18 cellular contexts compared by ENCODE assay signal in the genomic region with DNA sequence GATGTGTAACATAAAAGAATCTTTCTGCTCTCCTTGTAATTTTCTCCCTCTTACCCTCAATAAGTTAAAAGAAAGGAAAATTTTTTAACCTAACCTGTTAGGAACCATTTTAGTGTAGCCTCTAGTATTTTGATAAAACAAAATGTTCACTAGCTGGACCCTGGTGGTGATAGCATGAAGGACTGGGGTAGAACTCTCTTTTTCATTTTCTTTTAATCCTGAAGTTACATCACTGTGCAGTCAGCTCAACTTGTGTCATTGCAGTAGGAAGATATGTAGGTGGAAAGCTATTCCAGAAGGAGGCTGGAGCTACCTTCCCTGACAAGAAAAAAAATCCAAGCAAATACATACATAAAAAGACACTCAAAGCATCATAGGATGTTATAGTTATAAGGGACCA. TPM values are rescaled to one million over a fixed set of nuclear protein-coding genes. Genes with fewer than 3 reads are reported as not detected.
DNase-seq lines count a peak whose midpoint lies in the region; ATAC-seq and TF ChIP-seq lines count a peak whose summit lies in the region.
"Had no signal": no experiment of that assay in that cellular context is flagged by ENCODE, and none has a peak within 500 bp of the region (broad histone marks: within the 10 kb centered on the region; RNA-seq: fewer than 3 reads in every experiment).

No MANE protein-coding gene starts in this region.

- H3K27me3 ChIP-seq in left ventricle myocardium inferior (ENCODE audit: low read depth): no peaks in the 10 kb centered on the region
- H3K27me3 ChIP-seq in right cardiac atrium (ENCODE audit: control insufficient read depth, insufficient read depth): no peaks in the 10 kb centered on the region
- no peaks in the 10 kb centered on the region for H3K27me3 ChIP-seq in esophagus muscularis mucosa
- H3K27me3 ChIP-seq: spleen had no signal

- peak overlapping the region; percentile 53 for H3K4me3 ChIP-seq in left ventricle myocardium inferior
- H3K4me3 ChIP-seq in right cardiac atrium (ENCODE audit: low read length): no peak overlapping the region
- H3K4me3 ChIP-seq in esophagus muscularis mucosa: no peak overlapping the region
- H3K4me3 ChIP-seq: spleen had no signal

- H3K27me3 Mint-ChIP-seq in type B pancreatic cell: no peaks in the 10 kb centered on the region
- H3K27me3 Mint-ChIP-seq: activated naive CD8-positive, alpha-beta T cell treated with anti-CD3 and anti-CD28 coated beads, Interleukin-2, amount 10 ng/mL, durations not matched to agents 7 days and 5 days had no signal

- H3K4me1 ChIP-seq in left ventricle myocardium inferior (peaks cover 89% of the 10 kb centered on the region), right cardiac atrium (ENCODE audit: control insufficient read depth, insufficient read depth, low read length) (peaks cover 4% of the 10 kb centered on the region), esophagus muscularis mucosa (peaks cover 77 to 93% (median 93%) of the 10 kb centered on the region in 4 donors)

- no peak for ATAC-seq in right cardiac atrium
- ATAC-seq: stimulated activated memory B cell treated with anti-CD40 and anti-IgM and Interleukin-4, amounts not matched to agents 10 μg/mL and 1 μg/mL and 100 μg/mL, for 72 hours had no signal

- H3K27ac ChIP-seq in left ventricle myocardium inferior (replicated peaks) (peak overlapping the region; percentile 83), right cardiac atrium (ENCODE audit: low read length) (no peak overlapping the region), esophagus muscularis mucosa (replicated peaks in 1 of 4) (peak overlapping the region; percentile 57 to 74 (median 58))

- H3K36me3 ChIP-seq in left ventricle myocardium inferior (no peaks in the 10 kb centered on the region), esophagus muscularis mucosa (no peaks in the 10 kb centered on the region)
- H3K36me3 ChIP-seq: spleen had no signal

- no peak overlapping the region for H3K27ac Mint-ChIP-seq in type B pancreatic cell
- H3K27ac Mint-ChIP-seq: activated naive CD8-positive, alpha-beta T cell treated with anti-CD3 and anti-CD28 coated beads, Interleukin-2, amount 10 ng/mL, durations not matched to agents 7 days and 5 days; HFFc6; stimulated activated memory B cell treated with anti-CD40 and anti-IgM and Interleukin-4, amounts not matched to agents 10 μg/mL and 1 μg/mL and 100 μg/mL, for 72 hours had no signal

- POLR2A ChIA-PET in GM10248 (lab: Yijun Ruan, JAX): no interaction called here

- intact Hi-C loops in left ventricle myocardium inferior (cut with micrococcal nuclease) (no loop called here), right cardiac atrium (cut with DNase I) (no loop called here), esophagus muscularis mucosa (cut with DNase I) (loop anchor here (5.0 kb wide), 1 partner anchor 51 kb away; no protein-coding TSS in a partner anchor)

- H3K4me3 Mint-ChIP-seq in type B pancreatic cell: no peak overlapping the region
- H3K4me3 Mint-ChIP-seq: activated naive CD8-positive, alpha-beta T cell treated with anti-CD3 and anti-CD28 coated beads, Interleukin-2, amount 10 ng/mL, durations not matched to agents 7 days and 5 days; stimulated activated memory B cell treated with anti-CD40 and anti-IgM and Interleukin-4, amounts not matched to agents 10 μg/mL and 1 μg/mL and 100 μg/mL, for 72 hours had no signal

- TF ChIP-seq POLR2A in esophagus muscularis mucosa (IDR thresholded peaks at IDR 0.05; ENCODE audit: low read depth): no peak

- H3K4me1 Mint-ChIP-seq in type B pancreatic cell (ENCODE audit: unreplicated experiment): peaks cover 36% of the 10 kb centered on the region
- H3K4me1 Mint-ChIP-seq: activated naive CD8-positive, alpha-beta T cell treated with anti-CD3 and anti-CD28 coated beads, Interleukin-2, amount 10 ng/mL, durations not matched to agents 7 days and 5 days; stimulated activated memory B cell treated with anti-CD40 and anti-IgM and Interleukin-4, amounts not matched to agents 10 μg/mL and 1 μg/mL and 100 μg/mL, for 72 hours had no signal

- H3K9me3 Mint-ChIP-seq in type B pancreatic cell: no peaks in the 10 kb centered on the region
- H3K9me3 Mint-ChIP-seq: activated naive CD8-positive, alpha-beta T cell treated with anti-CD3 and anti-CD28 coated beads, Interleukin-2, amount 10 ng/mL, durations not matched to agents 7 days and 5 days; HFFc6; stimulated activated memory B cell treated with anti-CD40 and anti-IgM and Interleukin-4, amounts not matched to agents 10 μg/mL and 1 μg/mL and 100 μg/mL, for 72 hours had no signal

- no peak for DNase-seq in left ventricle myocardium inferior
- no peak for DNase-seq in right cardiac atrium
- DNase-seq in esophagus muscularis mucosa (ENCODE audit: extremely low spot score): no peak
- peak; percentile 54 for DNase-seq in pons (ENCODE audit: low spot score)
- DNase-seq in type B pancreatic cell (ENCODE audit: extremely low spot score, unreplicated experiment): no peak
- DNase-seq in GM10248 (ENCODE audit: extremely low spot score): no peak
- DNase-seq in activated CD8-positive, alpha-beta memory T cell treated with anti-CD3 and anti-CD28 coated beads, Interleukin-2, amount 50 U/mL, for 4 hours: no peak
- DNase-seq in NCI-H146 treated with DMSO at 0.1 percent for 48 hours (lab: John Stamatoyannopoulos, UW; ENCODE audit: unreplicated experiment): no peak
- DNase-seq: ACHN; activated CD4-positive, alpha-beta T cell treated with anti-CD3 and anti-CD28 coated beads, Interleukin-2, amount 50 U/mL, for 48 hours; activated naive CD8-positive, alpha-beta T cell treated with anti-CD3 and anti-CD28 coated beads, Interleukin-2, amount 10 ng/mL, durations not matched to agents 7 days and 5 days; activated T-cell treated with anti-CD3 and anti-CD28 coated beads, Interleukin-2, amount 50 U/mL, for 48 hours; cerebellar nuclear complex; HFFc6; islet precursor cell; NCI-H510A; spleen had no signal

- H3K9me3 ChIP-seq in left ventricle myocardium inferior (replicated peaks) (no peaks in the 10 kb centered on the region), right cardiac atrium (ENCODE audit: control insufficient read depth, low read length) (no peaks in the 10 kb centered on the region), esophagus muscularis mucosa (no peaks in the 10 kb centered on the region)
- H3K9me3 ChIP-seq: spleen had no signal

- H3K36me3 Mint-ChIP-seq in type B pancreatic cell: no peaks in the 10 kb centered on the region
- H3K36me3 Mint-ChIP-seq: stimulated activated memory B cell treated with anti-CD40 and anti-IgM and Interleukin-4, amounts not matched to agents 10 μg/mL and 1 μg/mL and 100 μg/mL, for 72 hours had no signal

- TF ChIP-seq EP300 in esophagus muscularis mucosa (IDR thresholded peaks at IDR 0.05): no peak

- CTCF ChIA-PET in GM10248 (lab: Yijun Ruan, JAX): interaction anchor here (1.4 kb wide), 1 partner anchor 19 kb away, joined by 3 read pairs; no protein-coding TSS in a partner anchor

- TF ChIP-seq CTCF in left ventricle myocardium inferior (IDR thresholded peaks at IDR 0.05; ENCODE audit: borderline replicate concordance): peak; percentile 19
- no peak for TF ChIP-seq CTCF in esophagus muscularis mucosa (IDR thresholded peaks at IDR 0.05)
- TF ChIP-seq CTCF in type B pancreatic cell (conservative IDR thresholded peaks at IDR 0.05): peak; percentile 55
- no peak for TF ChIP-seq CTCF in GM10248 (IDR thresholded peaks at IDR 0.05; ENCODE audit: control extremely low read depth, extremely low read depth, low read depth, missing control alignments)

RNA-seq across cellular contexts. Expression of a gene that starts 39.3 kb away (rescaled TPM):
- total RNA-seq in left ventricle myocardium inferior: 90.2 TPM
- total RNA-seq in right cardiac atrium: 100 to 1,000 TPM; 108 to 127 (median 113) TPM
- polyA plus RNA-seq in right cardiac atrium: 15.9 TPM
- 100 to 1,000 TPM; 134 to 183 (median 148) TPM for total RNA-seq in esophagus muscularis mucosa
- 10.5 and 49.4 TPM in 2 replicates for total RNA-seq in type B pancreatic cell (ENCODE audit: low replicate concordance)

Comparison
In these comparisons a context has a peak if more than half of its experiments do, and no peak if none do; other contexts are left out.
1. CTCF ChIP-seq: peak in left ventricle myocardium inferior (single experiment) and type B pancreatic cell (single experiment); none in esophagus muscularis mucosa (0 of 3) and GM10248 (single experiment).